In the genomic region with DNA sequence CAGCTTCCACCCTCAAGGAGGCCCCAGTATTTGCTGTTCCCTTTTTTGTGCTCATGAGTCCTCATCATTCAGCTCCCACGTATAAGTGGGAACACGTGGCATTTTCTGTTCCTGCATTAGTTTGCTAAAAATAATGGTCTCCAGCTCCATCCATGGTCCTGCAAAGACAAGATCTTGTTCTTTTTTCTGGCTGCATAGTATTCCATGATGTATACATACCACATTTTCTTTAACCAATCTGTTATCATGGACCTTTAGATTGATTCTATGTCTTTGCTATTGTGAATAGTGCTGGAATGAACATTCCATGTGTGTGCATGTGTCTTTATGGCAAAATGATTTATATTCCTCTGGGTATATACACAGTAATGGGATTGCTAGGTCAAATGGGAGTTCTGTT, we compare ENCODE assay signal across 28 cellular contexts. TPM values are rescaled to one million over a fixed set of nuclear protein-coding genes. Genes with fewer than 3 reads are reported as not detected.
"Had no signal": no experiment of that assay in that cellular context is flagged by ENCODE, and none has a peak within 500 bp of the region (broad histone marks: within the 10 kb centered on the region; RNA-seq: fewer than 3 reads in every experiment).

No MANE protein-coding gene starts in this region.

- H3K27ac Mint-ChIP-seq: activated B cell treated with CpG ODN at 0.5 μM for 24 hours; activated CD8-positive, alpha-beta memory T cell treated with anti-CD3 and anti-CD28 coated beads, Interleukin-2, amount 10 ng/mL, durations not matched to agents 7 days and 5 days; activated naive CD4-positive, alpha-beta T cell treated with anti-CD3 and anti-CD28 coated beads, Interleukin-2, amount 10 ng/mL, durations not matched to agents 7 days and 5 days; activated naive CD8-positive, alpha-beta T cell treated with anti-CD3 and anti-CD28 coated beads, Interleukin-2, amount 10 ng/mL, durations not matched to agents 7 days and 5 days; activated T-helper 2 cell treated with anti-CD3 and anti-CD28 coated beads, Interferon-gamma antibody, Interleukin-2, Interleukin-4, amounts not matched to agents 10 μg/mL and 5 μg/mL and 100 μg/mL, durations not matched to agents 14 hours and 24 hours and 36 hours; T-helper 1 cell treated with Interleukin-12 subunit alpha and Interleukin-12 subunit beta and Interleukin-4 antibody, amounts not matched to agents 30 μg/mL and 1 μg/mL, for 36 hours had no signal

- H3K4me1 ChIP-seq: breast epithelium, colonic mucosa, Peyer's patch, SJCRH30 had no signal

- H3K27ac ChIP-seq: breast epithelium, colonic mucosa, Peyer's patch, RWPE1, SJCRH30 had no signal

- DNase-seq: activated B cell treated with CpG ODN at 0.5 μM for 24 hours; activated CD4-positive, alpha-beta T cell treated with anti-CD3 and anti-CD28 coated beads for 1 hour; activated CD8-positive, alpha-beta memory T cell treated with anti-CD3 and anti-CD28 coated beads, Interleukin-2, amount 10 ng/mL, durations not matched to agents 7 days and 5 days; activated gamma-delta T cell treated with Interleukin-2 at 50 U/mL for 16 hours; activated naive CD4-positive, alpha-beta T cell treated with anti-CD3 and anti-CD28 coated beads, Interleukin-2, amount 10 ng/mL, durations not matched to agents 7 days and 5 days; activated naive CD8-positive, alpha-beta T cell treated with anti-CD3 and anti-CD28 coated beads, Interleukin-2, amount 10 ng/mL, durations not matched to agents 7 days and 5 days; activated T-cell treated with anti-CD3 and anti-CD28 coated beads, Interleukin-2, amount 50 U/mL, for 48 hours; aorta; caudate nucleus; colonic mucosa; Karpas-422; MM.1S; NCI-H1105; NCI-H1436; NCI-H1694 treated with DMSO at 0.1 percent for 48 hours; NCI-H2029 treated with DMSO at 0.1 percent for 48 hours; NCI-H345; NCI-H510A; NCI-H526 treated with DMSO at 0.1 percent for 48 hours; NCI-H82; Peyer's patch; Right ventricle myocardium superior; SJCRH30; T-helper 9 cell had no signal

- H3K4me3 ChIP-seq: breast epithelium, colonic mucosa, Peyer's patch, SJCRH30 had no signal

- H3K9me3 Mint-ChIP-seq: activated naive CD4-positive, alpha-beta T cell treated with anti-CD3 and anti-CD28 coated beads, Interleukin-2, amount 10 ng/mL, durations not matched to agents 7 days and 5 days; T-helper 1 cell treated with Interleukin-12 subunit alpha and Interleukin-12 subunit beta and Interleukin-4 antibody, amounts not matched to agents 30 μg/mL and 1 μg/mL, for 36 hours had no signal

- H3K4me3 Mint-ChIP-seq: activated B cell treated with CpG ODN at 0.5 μM for 24 hours; activated CD8-positive, alpha-beta memory T cell treated with anti-CD3 and anti-CD28 coated beads, Interleukin-2, amount 10 ng/mL, durations not matched to agents 7 days and 5 days; activated naive CD4-positive, alpha-beta T cell treated with anti-CD3 and anti-CD28 coated beads, Interleukin-2, amount 10 ng/mL, durations not matched to agents 7 days and 5 days; activated naive CD8-positive, alpha-beta T cell treated with anti-CD3 and anti-CD28 coated beads, Interleukin-2, amount 10 ng/mL, durations not matched to agents 7 days and 5 days; T-helper 1 cell treated with Interleukin-12 subunit alpha and Interleukin-12 subunit beta and Interleukin-4 antibody, amounts not matched to agents 30 μg/mL and 1 μg/mL, for 36 hours had no signal

- H3K9me3 ChIP-seq: breast epithelium, colonic mucosa, Peyer's patch, SJCRH30 had no signal

- ATAC-seq: activated CD8-positive, alpha-beta memory T cell treated with anti-CD3 and anti-CD28 coated beads, Interleukin-2, amount 10 ng/mL, durations not matched to agents 7 days and 5 days had no signal

- H3K4me1 Mint-ChIP-seq: activated B cell treated with CpG ODN at 0.5 μM for 24 hours; activated CD8-positive, alpha-beta memory T cell treated with anti-CD3 and anti-CD28 coated beads, Interleukin-2, amount 10 ng/mL, durations not matched to agents 7 days and 5 days; activated naive CD4-positive, alpha-beta T cell treated with anti-CD3 and anti-CD28 coated beads, Interleukin-2, amount 10 ng/mL, durations not matched to agents 7 days and 5 days; activated naive CD8-positive, alpha-beta T cell treated with anti-CD3 and anti-CD28 coated beads, Interleukin-2, amount 10 ng/mL, durations not matched to agents 7 days and 5 days had no signal

- H3K36me3 ChIP-seq: colonic mucosa had no signal

- H3K27me3 Mint-ChIP-seq: activated B cell treated with CpG ODN at 0.5 μM for 24 hours; activated CD8-positive, alpha-beta memory T cell treated with anti-CD3 and anti-CD28 coated beads, Interleukin-2, amount 10 ng/mL, durations not matched to agents 7 days and 5 days; activated naive CD4-positive, alpha-beta T cell treated with anti-CD3 and anti-CD28 coated beads, Interleukin-2, amount 10 ng/mL, durations not matched to agents 7 days and 5 days; activated naive CD8-positive, alpha-beta T cell treated with anti-CD3 and anti-CD28 coated beads, Interleukin-2, amount 10 ng/mL, durations not matched to agents 7 days and 5 days had no signal

- H3K27me3 ChIP-seq: breast epithelium, colonic mucosa, Peyer's patch, SJCRH30 had no signal

RNA-seq across cellular contexts. Expression of a gene that starts 49.8 kb away (rescaled TPM):
- total RNA-seq: activated B cell treated with CpG ODN at 0.5 μM for 24 hours; activated CD8-positive, alpha-beta memory T cell treated with anti-CD3 and anti-CD28 coated beads, Interleukin-2, amount 10 ng/mL, durations not matched to agents 7 days and 5 days; activated naive CD8-positive, alpha-beta T cell treated with anti-CD3 and anti-CD28 coated beads, Interleukin-2, amount 10 ng/mL, durations not matched to agents 7 days and 5 days; colonic mucosa; Right ventricle myocardium superior had no signal
- polyA plus RNA-seq: aorta had no signal
